In genomic region chr19:531009-531752, GRCh38 we compare ENCODE assay signal across 1 cellular context.
TF ChIP-seq lines count a peak whose summit lies in the region.

No MANE protein-coding gene starts in this region.

TF ChIP-seq in HEK293, 187 proteins besides CTCF, POLR2A, EP300 and RAD21 (continued from another document):
- TF ChIP-seq ZNF530 (tag by site-specific recombination; IDR thresholded peaks at IDR 0.05; ENCODE audit: low read depth), result no peak
- TF ChIP-seq SP7 (tag by site-specific recombination; IDR thresholded peaks at IDR 0.05), result 0 out of 2 replicates have a peak, but pooled peaks have one; percentile 22
- TF ChIP-seq OVOL3 (tag by site-specific recombination; IDR thresholded peaks at IDR 0.05), result no peak
- 0 out of 2 replicates have a peak, but pooled peaks have one; percentile 31 for TF ChIP-seq ZNF692 (tag by site-specific recombination; IDR thresholded peaks at IDR 0.05)
- TF ChIP-seq MZF1 (tag by site-specific recombination; IDR thresholded peaks at IDR 0.05; ENCODE audit: borderline replicate concordance), result peak; percentile 16; the same call in 1 of the 2 replicates
- TF ChIP-seq, protein P1, sequence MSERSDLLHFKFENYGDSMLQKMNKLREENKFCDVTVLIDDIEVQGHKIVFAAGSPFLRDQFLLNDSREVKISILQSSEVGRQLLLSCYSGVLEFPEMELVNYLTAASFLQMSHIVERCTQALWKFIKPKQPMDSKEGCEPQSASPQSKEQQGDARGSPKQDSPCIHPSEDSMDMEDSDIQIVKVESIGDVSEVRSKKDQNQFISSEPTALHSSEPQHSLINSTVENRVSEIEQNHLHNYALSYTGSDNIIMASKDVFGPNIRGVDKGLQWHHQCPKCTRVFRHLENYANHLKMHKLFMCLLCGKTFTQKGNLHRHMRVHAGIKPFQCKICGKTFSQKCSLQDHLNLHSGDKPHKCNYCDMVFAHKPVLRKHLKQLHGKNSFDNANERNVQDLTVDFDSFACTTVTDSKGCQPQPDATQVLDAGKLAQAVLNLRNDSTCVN (tag by site-specific recombination; optimal IDR thresholded peaks at IDR 0.05), result peak; percentile 84
- TF ChIP-seq ZFHX2 (tag by site-specific recombination; conservative IDR thresholded peaks at IDR 0.05), result peak; percentile 61
- TF ChIP-seq ZBTB21 (tag by site-specific recombination; IDR thresholded peaks at IDR 0.05), result no peak
- TF ChIP-seq GLI4 (tag by site-specific recombination; IDR thresholded peaks at IDR 0.05), result no peak
- no peak for TF ChIP-seq ZNF529 (tag by site-specific recombination; IDR thresholded peaks at IDR 0.05; ENCODE audit: insufficient replicate concordance)
- TF ChIP-seq HOXC10 (CRISPR knock-in tag; IDR thresholded peaks at IDR 0.05), result no peak
- no peak for TF ChIP-seq SETDB1 (IDR thresholded peaks at IDR 0.05; ENCODE audit: insufficient read length, low read length)
- peak; percentile 62 for TF ChIP-seq GLIS2 (tag by site-specific recombination; IDR thresholded peaks at IDR 0.05)
- no peak for TF ChIP-seq BCL11A (tag by site-specific recombination; IDR thresholded peaks at IDR 0.05; ENCODE audit: low read depth)
- TF ChIP-seq, protein P2, sequence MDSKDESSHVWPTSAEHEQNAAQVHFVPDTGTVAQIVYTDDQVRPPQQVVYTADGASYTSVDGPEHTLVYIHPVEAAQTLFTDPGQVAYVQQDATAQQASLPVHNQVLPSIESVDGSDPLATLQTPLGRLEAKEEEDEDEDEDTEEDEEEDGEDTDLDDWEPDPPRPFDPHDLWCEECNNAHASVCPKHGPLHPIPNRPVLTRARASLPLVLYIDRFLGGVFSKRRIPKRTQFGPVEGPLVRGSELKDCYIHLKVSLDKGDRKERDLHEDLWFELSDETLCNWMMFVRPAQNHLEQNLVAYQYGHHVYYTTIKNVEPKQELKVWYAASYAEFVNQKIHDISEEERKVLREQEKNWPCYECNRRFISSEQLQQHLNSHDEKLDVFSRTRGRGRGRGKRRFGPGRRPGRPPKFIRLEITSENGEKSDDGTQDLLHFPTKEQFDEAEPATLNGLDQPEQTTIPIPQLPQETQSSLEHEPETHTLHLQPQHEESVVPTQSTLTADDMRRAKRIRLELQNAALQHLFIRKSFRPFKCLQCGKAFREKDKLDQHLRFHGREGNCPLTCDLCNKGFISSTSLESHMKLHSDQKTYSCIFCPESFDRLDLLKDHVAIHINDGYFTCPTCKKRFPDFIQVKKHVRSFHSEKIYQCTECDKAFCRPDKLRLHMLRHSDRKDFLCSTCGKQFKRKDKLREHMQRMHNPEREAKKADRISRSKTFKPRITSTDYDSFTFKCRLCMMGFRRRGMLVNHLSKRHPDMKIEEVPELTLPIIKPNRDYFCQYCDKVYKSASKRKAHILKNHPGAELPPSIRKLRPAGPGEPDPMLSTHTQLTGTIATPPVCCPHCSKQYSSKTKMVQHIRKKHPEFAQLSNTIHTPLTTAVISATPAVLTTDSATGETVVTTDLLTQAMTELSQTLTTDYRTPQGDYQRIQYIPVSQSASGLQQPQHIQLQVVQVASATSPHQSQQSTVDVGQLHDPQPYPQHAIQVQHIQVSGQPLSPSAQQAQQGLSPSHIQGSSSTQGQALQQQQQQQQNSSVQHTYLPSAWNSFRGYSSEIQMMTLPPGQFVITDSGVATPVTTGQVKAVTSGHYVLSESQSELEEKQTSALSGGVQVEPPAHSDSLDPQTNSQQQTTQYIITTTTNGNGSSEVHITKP (tag by site-specific recombination; IDR thresholded peaks at IDR 0.05), result peak; percentile 71
- TF ChIP-seq ZBTB20 (tag by site-specific recombination; IDR thresholded peaks at IDR 0.05), result peak; percentile 68
- TF ChIP-seq ZNF561 (tag by site-specific recombination; IDR thresholded peaks at IDR 0.05; ENCODE audit: borderline replicate concordance), result peak; percentile 46; the same call in 1 of the 2 replicates
- TF ChIP-seq ZSCAN30 (tag by site-specific recombination; IDR thresholded peaks at IDR 0.05), result peak; percentile 38; the same call in 1 of the 2 replicates
- peak; percentile 47; the same call in 1 of the 2 replicates for TF ChIP-seq ZBTB10 (tag by site-specific recombination; IDR thresholded peaks at IDR 0.05)
- TF ChIP-seq, protein P3, sequence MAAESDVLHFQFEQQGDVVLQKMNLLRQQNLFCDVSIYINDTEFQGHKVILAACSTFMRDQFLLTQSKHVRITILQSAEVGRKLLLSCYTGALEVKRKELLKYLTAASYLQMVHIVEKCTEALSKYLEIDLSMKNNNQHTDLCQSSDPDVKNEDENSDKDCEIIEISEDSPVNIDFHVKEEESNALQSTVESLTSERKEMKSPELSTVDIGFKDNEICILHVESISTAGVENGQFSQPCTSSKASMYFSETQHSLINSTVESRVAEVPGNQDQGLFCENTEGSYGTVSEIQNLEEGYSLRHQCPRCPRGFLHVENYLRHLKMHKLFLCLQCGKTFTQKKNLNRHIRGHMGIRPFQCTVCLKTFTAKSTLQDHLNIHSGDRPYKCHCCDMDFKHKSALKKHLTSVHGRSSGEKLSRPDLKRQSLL (tag by site-specific recombination; IDR thresholded peaks at IDR 0.05), result peak; percentile 77; the same call in 1 of the 2 replicates
- TF ChIP-seq SP3 (tag by site-specific recombination; IDR thresholded peaks at IDR 0.05), result peak; percentile 82
- TF ChIP-seq KLF9 (tag by site-specific recombination; IDR thresholded peaks at IDR 0.05; ENCODE audit: low read depth), result peak; percentile 76
- TF ChIP-seq SP2 (tag by site-specific recombination; IDR thresholded peaks at IDR 0.05), result peak; percentile 79
